3 cellular contexts compared by ENCODE assay signal in the genomic region with DNA sequence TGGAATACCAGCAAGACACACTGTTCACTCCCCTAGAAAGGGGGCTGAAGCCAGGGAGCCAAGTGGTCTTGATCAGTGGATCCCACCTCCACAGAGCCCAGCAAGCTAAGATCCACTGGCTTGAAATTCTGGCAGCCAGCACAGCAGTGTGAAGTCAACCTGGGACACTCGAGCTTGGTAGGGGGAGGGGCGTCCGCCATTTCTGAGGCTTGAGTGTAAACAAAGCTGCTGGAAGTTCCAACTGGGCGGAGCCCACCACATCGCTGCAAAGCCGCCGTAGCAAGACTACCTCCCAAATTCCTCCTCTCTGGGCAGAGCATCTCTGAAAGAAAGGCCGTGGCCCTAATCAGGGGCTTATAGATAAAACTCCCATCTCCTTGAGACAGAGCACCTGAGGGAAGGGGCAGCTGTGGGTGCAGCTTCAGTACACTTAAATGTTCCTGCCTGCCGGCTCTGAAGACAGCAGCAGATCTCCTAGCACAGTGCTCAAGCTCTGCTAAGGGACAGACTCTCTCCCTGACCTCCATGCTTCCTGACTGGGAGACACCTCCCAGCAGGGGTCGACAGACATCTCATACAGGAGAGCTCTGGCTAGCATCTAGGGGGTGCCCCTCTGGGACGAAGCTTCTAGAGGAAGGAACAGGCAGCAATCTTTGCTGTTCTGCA.
TF ChIP-seq lines count a peak whose summit lies in the region.

No MANE protein-coding gene starts in this region.

TF ChIP-seq in HEK293, 187 proteins besides CTCF, POLR2A, EP300 and RAD21:
- peak; percentile 67 for TF ChIP-seq SETDB1 (IDR thresholded peaks at IDR 0.05; ENCODE audit: insufficient read length, low read length)

TF ChIP-seq in K562, 482 proteins besides CTCF, POLR2A, EP300 and RAD21:
- TF ChIP-seq YY1 (IDR thresholded peaks at IDR 0.05; ENCODE audit: borderline replicate concordance in 1 of 3, control insufficient read depth in 1 of 3, extremely low read depth in 1 of 3, insufficient read depth in 3 of 3, insufficient read length in 1 of 3, insufficient replicate concordance in 2 of 3, low read depth in 1 of 3, low read length in 2 of 3) (peak; percentile 26 to 87 (median 67)), CTBP1 (IDR thresholded peaks at IDR 0.05; ENCODE audit: borderline replicate concordance) (peak; percentile 48; the same call in 1 of the 2 replicates), FOXK2 (conservative IDR thresholded peaks at IDR 0.05 in 1 of 2, IDR thresholded peaks at IDR 0.05 in 1 of 2; ENCODE audit: low read depth in 2 of 2) (peak; percentile 69 to 75)
- TF ChIP-seq, protein P1, sequence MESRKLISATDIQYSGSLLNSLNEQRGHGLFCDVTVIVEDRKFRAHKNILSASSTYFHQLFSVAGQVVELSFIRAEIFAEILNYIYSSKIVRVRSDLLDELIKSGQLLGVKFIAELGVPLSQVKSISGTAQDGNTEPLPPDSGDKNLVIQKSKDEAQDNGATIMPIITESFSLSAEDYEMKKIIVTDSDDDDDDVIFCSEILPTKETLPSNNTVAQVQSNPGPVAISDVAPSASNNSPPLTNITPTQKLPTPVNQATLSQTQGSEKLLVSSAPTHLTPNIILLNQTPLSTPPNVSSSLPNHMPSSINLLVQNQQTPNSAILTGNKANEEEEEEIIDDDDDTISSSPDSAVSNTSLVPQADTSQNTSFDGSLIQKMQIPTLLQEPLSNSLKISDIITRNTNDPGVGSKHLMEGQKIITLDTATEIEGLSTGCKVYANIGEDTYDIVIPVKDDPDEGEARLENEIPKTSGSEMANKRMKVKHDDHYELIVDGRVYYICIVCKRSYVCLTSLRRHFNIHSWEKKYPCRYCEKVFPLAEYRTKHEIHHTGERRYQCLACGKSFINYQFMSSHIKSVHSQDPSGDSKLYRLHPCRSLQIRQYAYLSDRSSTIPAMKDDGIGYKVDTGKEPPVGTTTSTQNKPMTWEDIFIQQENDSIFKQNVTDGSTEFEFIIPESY (CRISPR knock-in tag; IDR thresholded peaks at IDR 0.05) = peak; percentile 93

TF ChIP-seq in HepG2, 621 proteins besides CTCF, POLR2A, EP300 and RAD21:
- peak; percentile 41; the same call in 1 of the 2 replicates for TF ChIP-seq ZNF17 (CRISPR knock-in tag; IDR thresholded peaks at IDR 0.05)
